Comparison of ENCODE assay signal across 1 cellular context in genomic region chr1:209387271-209387968, GRCh38.
TF ChIP-seq lines count a peak whose summit lies in the region.

No MANE protein-coding gene starts in this region.

TF ChIP-seq in GM23338, 12 proteins besides CTCF, POLR2A, EP300 and RAD21 (continued from another document):
- no peak for TF ChIP-seq ZNF462 (CRISPR knock-in tag; IDR thresholded peaks at IDR 0.05)
- TF ChIP-seq ZNF114 (CRISPR knock-in tag; IDR thresholded peaks at IDR 0.05): no peak
- TF ChIP-seq STAT1 (IDR thresholded peaks at IDR 0.05; ENCODE audit: unreplicated experiment): no peak
- TF ChIP-seq REST (IDR thresholded peaks at IDR 0.05; ENCODE audit: unreplicated experiment): no peak
- TF ChIP-seq ZNF331 (CRISPR knock-in tag; IDR thresholded peaks at IDR 0.05; ENCODE audit: low read depth): no peak
- TF ChIP-seq EZH2phosphoT487 (IDR thresholded peaks at IDR 0.05; ENCODE audit: unreplicated experiment): no peak
- no peak for TF ChIP-seq JUNB (IDR thresholded peaks at IDR 0.05; ENCODE audit: unreplicated experiment)
- TF ChIP-seq CREB1 (CRISPR knock-in tag; IDR thresholded peaks at IDR 0.05; ENCODE audit: low read depth): no peak
- no peak for TF ChIP-seq EZH2 (IDR thresholded peaks at IDR 0.05; ENCODE audit: low read depth, unreplicated experiment)
- no peak for TF ChIP-seq POLR2AphosphoS5 (IDR thresholded peaks at IDR 0.05; ENCODE audit: low read depth)
- TF ChIP-seq NANOG (IDR thresholded peaks at IDR 0.05; ENCODE audit: borderline replicate concordance): no peak
TF ChIP-seq in GM23338: peak in this region for 0.
